Comparison of ENCODE assay signal across 1 cellular context in genomic region chr3:100994187-100994586, GRCh38.
TF ChIP-seq lines count a peak whose summit lies in the region.

No MANE protein-coding gene starts in this region.

TF ChIP-seq in HepG2, 621 proteins besides CTCF, POLR2A, EP300 and RAD21:
- TF ChIP-seq ZNF629 (CRISPR knock-in tag; conservative IDR thresholded peaks at IDR 0.05) (peak; percentile 73), GFI1 (CRISPR knock-in tag; IDR thresholded peaks at IDR 0.05; ENCODE audit: borderline replicate concordance) (no peak)
